In the genomic region with DNA sequence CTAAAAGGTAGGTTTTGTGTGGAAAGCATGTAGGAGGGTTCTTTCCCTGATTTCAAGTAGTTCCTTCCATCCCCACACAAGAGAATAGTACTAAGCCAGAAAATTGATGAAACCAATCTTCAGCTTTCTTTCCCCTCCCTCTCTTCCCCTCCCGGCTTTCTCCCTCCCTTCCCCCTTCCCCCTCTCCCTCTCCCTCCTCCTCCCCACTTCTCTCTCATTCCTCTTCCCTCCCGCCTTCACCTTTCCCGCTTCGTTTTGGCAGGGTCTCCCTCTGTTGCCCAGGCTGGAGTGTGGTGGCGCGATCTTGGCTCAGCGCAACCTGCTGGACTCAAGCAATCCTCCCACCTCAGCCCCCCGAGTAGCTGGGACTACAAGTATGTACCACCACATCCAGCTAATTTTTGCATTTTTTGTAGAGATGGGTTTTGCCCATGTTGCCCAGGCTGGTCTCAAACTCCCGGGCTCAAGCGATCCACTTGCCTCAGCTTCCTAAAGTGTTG, we compare ENCODE assay signal across 21 cellular contexts.
"Had no signal": no experiment of that assay in that cellular context is flagged by ENCODE, and none has a peak within 500 bp of the region (broad histone marks: within the 10 kb centered on the region; RNA-seq: fewer than 3 reads in every experiment).

No MANE protein-coding gene starts in this region.

- H3K36me3 ChIP-seq: adrenal gland, breast epithelium had no signal

- H3K9me3 ChIP-seq: adrenal gland, breast epithelium, sigmoid colon had no signal

- H3K4me3 ChIP-seq: adrenal gland, breast epithelium, coronary artery, sigmoid colon had no signal

- H3K4me1 ChIP-seq: breast epithelium had no signal

- DNase-seq: activated CD4-positive, alpha-beta memory T cell treated with anti-CD3 and anti-CD28 coated beads for 36 hours; activated CD4-positive, alpha-beta T cell treated with anti-CD3 and anti-CD28 coated beads for 4 hours; activated naive CD4-positive, alpha-beta T cell treated with Interleukin-2 at 50 U/mL for 16 hours; adrenal gland; foreskin melanocyte; glutamatergic neuron; hypothalamus; midbrain; nephron progenitor cell; nucleus accumbens; sigmoid colon; stimulated activated CD4-positive, alpha-beta T cell treated with anti-CD3 and anti-CD28 coated beads, Interleukin-4, amount 100 ng/mL, for 24 hours; stimulated activated naive CD4-positive, alpha-beta T cell had no signal

- H3K27me3 Mint-ChIP-seq: activated CD4-positive, alpha-beta memory T cell treated with anti-CD3 and anti-CD28 coated beads for 36 hours had no signal

- H3K27me3 ChIP-seq: adrenal gland, breast epithelium, sigmoid colon had no signal

- FAIRE-seq: astrocyte, keratinocyte, TTC549 had no signal

- ATAC-seq: left lobe of liver had no signal

- H3K27ac ChIP-seq: adrenal gland, breast epithelium, coronary artery, sigmoid colon had no signal

- H3K4me3 Mint-ChIP-seq: activated CD4-positive, alpha-beta memory T cell treated with anti-CD3 and anti-CD28 coated beads for 36 hours; nephron progenitor cell; T-helper 2 cell treated with Interferon-gamma antibody and Interleukin-4, amounts not matched to agents 5 μg/mL and 100 μg/mL, for 36 hours had no signal

- H3K27ac Mint-ChIP-seq: activated CD4-positive, alpha-beta memory T cell treated with anti-CD3 and anti-CD28 coated beads for 36 hours; activated T-helper 2 cell treated with anti-CD3 and anti-CD28 coated beads, Interferon-gamma antibody, Interleukin-2, Interleukin-4, amounts not matched to agents 10 μg/mL and 5 μg/mL and 100 μg/mL, durations not matched to agents 14 hours and 24 hours and 36 hours; nephron progenitor cell; T-helper 2 cell treated with Interferon-gamma antibody and Interleukin-4, amounts not matched to agents 5 μg/mL and 100 μg/mL, for 36 hours had no signal
